Comparison of ENCODE assay signal across 8 cellular contexts in the genomic region with DNA sequence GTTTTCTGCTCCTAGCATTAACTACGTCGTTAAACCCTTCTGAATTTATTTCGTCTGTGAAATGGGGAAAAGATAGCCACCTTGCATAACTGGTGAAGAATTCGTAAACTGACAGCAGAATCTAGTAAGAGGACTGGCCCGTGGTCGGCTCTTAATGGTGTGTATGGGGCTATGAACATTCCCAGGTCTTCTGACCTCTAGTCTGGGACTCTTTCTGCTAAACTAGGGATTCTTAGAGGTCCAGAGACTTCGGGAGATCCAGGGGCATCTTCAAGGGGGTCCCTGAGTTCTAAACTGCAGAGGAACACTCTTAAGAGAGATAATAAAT.
A peak's percentile ranks its signal among the peaks of the same experiment; 100 is the strongest.
DNase-seq lines count a peak whose midpoint lies in the region; ATAC-seq and TF ChIP-seq lines count a peak whose summit lies in the region.

No MANE protein-coding gene starts in this region.

- no peak for DNase-seq in GM12865 (ENCODE audit: low read depth)
- DNase-seq in fibroblast of villous mesenchyme (ENCODE audit: low read depth): no peak
- DNase-seq in progenitor cell of endocrine pancreas (ENCODE audit: low spot score, unreplicated experiment): no peak
- DNase-seq in dedifferentiated amniotic fluid mesenchymal stem cell (ENCODE audit: extremely low spot score): no peak
- no peak for DNase-seq in NOMO-1 (lab: John Stamatoyannopoulos, UW; ENCODE audit: unreplicated experiment in 2 of 2)
- no peak for DNase-seq in NCI-H187 treated with DMSO at 0.1 percent for 48 hours (lab: John Stamatoyannopoulos, UW)
- no peak for DNase-seq in GM19238 (ENCODE audit: insufficient read length, low spot score)

- no peaks in the 10 kb centered on the region for H3K36me3 Mint-ChIP-seq in progenitor cell of endocrine pancreas (ENCODE audit: insufficient read depth)

- H3K4me3 Mint-ChIP-seq in progenitor cell of endocrine pancreas (ENCODE audit: low read depth): peak overlapping the region; percentile 82

- peak overlapping the region; percentile 71 for H3K4me3 ChIP-seq in GM12865 (ENCODE audit: low read depth, low read length)
- H3K4me3 ChIP-seq in fibroblast of villous mesenchyme (ENCODE audit: low read depth, low read length): peak overlapping the region; percentile 56

- H3K27me3 Mint-ChIP-seq in progenitor cell of endocrine pancreas: peaks cover 3% of the 10 kb centered on the region

- ATAC-seq in SK-N-SH treated with all-trans-retinoic acid at 6 μM for 48 hours: peak; percentile 11

- TF ChIP-seq CTCF in GM12865 (IDR thresholded peaks at IDR 0.05; ENCODE audit: insufficient read depth, low read depth, low read length, missing control alignments) (no peak), fibroblast of villous mesenchyme (IDR thresholded peaks at IDR 0.05; ENCODE audit: insufficient read depth, low read depth, low read length) (no peak), progenitor cell of endocrine pancreas (IDR thresholded peaks at IDR 0.05; ENCODE audit: unreplicated experiment) (no peak)

- H3K27ac Mint-ChIP-seq in progenitor cell of endocrine pancreas: peak overlapping the region; percentile 96

- H3K9me3 Mint-ChIP-seq in progenitor cell of endocrine pancreas (ENCODE audit: low read depth): no peaks in the 10 kb centered on the region

- peaks cover 16% of the 10 kb centered on the region for H3K4me1 Mint-ChIP-seq in progenitor cell of endocrine pancreas (ENCODE audit: low read depth)

TF ChIP-seq in SK-N-SH treated with all-trans-retinoic acid at 6 μM for 48 hours, 23 proteins besides CTCF, POLR2A, EP300 and RAD21:
- TF ChIP-seq ZC3H10 (CRISPR knock-in tag; IDR thresholded peaks at IDR 0.05) (no peak), BACH2 (CRISPR knock-in tag; IDR thresholded peaks at IDR 0.05; ENCODE audit: borderline replicate concordance) (no peak), ZNF8 (CRISPR knock-in tag; IDR thresholded peaks at IDR 0.05) (no peak), ARNTL (CRISPR knock-in tag; IDR thresholded peaks at IDR 0.05; ENCODE audit: borderline replicate concordance, low read depth) (no peak), GLIS3 (CRISPR knock-in tag; IDR thresholded peaks at IDR 0.05) (no peak), RARB (CRISPR knock-in tag; IDR thresholded peaks at IDR 0.05) (no peak), ZNF565 (CRISPR knock-in tag; conservative IDR thresholded peaks at IDR 0.05; ENCODE audit: low read depth) (no peak), ESRRG (CRISPR knock-in tag; IDR thresholded peaks at IDR 0.05) (no peak), ZFP3 (CRISPR knock-in tag; IDR thresholded peaks at IDR 0.05) (no peak), SNAI2 (CRISPR knock-in tag; IDR thresholded peaks at IDR 0.05) (no peak), TCF4 (CRISPR knock-in tag; IDR thresholded peaks at IDR 0.05; ENCODE audit: borderline replicate concordance) (no peak), PPARA (CRISPR knock-in tag; IDR thresholded peaks at IDR 0.05; ENCODE audit: borderline replicate concordance) (no peak), OSR1 (CRISPR knock-in tag; IDR thresholded peaks at IDR 0.05) (no peak), ZFP30 (CRISPR knock-in tag; IDR thresholded peaks at IDR 0.05) (no peak), TOX (CRISPR knock-in tag; IDR thresholded peaks at IDR 0.05; ENCODE audit: borderline replicate concordance) (no peak), ISL1 (CRISPR knock-in tag; IDR thresholded peaks at IDR 0.05) (no peak)
- TF ChIP-seq, protein P1, sequence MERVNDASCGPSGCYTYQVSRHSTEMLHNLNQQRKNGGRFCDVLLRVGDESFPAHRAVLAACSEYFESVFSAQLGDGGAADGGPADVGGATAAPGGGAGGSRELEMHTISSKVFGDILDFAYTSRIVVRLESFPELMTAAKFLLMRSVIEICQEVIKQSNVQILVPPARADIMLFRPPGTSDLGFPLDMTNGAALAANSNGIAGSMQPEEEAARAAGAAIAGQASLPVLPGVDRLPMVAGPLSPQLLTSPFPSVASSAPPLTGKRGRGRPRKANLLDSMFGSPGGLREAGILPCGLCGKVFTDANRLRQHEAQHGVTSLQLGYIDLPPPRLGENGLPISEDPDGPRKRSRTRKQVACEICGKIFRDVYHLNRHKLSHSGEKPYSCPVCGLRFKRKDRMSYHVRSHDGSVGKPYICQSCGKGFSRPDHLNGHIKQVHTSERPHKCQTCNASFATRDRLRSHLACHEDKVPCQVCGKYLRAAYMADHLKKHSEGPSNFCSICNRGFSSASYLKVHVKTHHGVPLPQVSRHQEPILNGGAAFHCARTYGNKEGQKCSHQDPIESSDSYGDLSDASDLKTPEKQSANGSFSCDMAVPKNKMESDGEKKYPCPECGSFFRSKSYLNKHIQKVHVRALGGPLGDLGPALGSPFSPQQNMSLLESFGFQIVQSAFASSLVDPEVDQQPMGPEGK (CRISPR knock-in tag; IDR thresholded peaks at IDR 0.05; ENCODE audit: borderline replicate concordance): no peak
- TF ChIP-seq, protein P2, sequence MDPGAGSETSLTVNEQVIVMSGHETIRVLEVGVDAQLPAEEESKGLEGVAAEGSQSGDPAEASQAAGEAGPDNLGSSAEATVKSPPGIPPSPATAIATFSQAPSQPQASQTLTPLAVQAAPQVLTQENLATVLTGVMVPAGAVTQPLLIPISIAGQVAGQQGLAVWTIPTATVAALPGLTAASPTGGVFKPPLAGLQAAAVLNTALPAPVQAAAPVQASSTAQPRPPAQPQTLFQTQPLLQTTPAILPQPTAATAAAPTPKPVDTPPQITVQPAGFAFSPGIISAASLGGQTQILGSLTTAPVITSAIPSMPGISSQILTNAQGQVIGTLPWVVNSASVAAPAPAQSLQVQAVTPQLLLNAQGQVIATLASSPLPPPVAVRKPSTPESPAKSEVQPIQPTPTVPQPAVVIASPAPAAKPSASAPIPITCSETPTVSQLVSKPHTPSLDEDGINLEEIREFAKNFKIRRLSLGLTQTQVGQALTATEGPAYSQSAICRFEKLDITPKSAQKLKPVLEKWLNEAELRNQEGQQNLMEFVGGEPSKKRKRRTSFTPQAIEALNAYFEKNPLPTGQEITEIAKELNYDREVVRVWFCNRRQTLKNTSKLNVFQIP (CRISPR knock-in tag; IDR thresholded peaks at IDR 0.05; ENCODE audit: borderline replicate concordance, low read depth): no peak
- TF ChIP-seq, protein P3, sequence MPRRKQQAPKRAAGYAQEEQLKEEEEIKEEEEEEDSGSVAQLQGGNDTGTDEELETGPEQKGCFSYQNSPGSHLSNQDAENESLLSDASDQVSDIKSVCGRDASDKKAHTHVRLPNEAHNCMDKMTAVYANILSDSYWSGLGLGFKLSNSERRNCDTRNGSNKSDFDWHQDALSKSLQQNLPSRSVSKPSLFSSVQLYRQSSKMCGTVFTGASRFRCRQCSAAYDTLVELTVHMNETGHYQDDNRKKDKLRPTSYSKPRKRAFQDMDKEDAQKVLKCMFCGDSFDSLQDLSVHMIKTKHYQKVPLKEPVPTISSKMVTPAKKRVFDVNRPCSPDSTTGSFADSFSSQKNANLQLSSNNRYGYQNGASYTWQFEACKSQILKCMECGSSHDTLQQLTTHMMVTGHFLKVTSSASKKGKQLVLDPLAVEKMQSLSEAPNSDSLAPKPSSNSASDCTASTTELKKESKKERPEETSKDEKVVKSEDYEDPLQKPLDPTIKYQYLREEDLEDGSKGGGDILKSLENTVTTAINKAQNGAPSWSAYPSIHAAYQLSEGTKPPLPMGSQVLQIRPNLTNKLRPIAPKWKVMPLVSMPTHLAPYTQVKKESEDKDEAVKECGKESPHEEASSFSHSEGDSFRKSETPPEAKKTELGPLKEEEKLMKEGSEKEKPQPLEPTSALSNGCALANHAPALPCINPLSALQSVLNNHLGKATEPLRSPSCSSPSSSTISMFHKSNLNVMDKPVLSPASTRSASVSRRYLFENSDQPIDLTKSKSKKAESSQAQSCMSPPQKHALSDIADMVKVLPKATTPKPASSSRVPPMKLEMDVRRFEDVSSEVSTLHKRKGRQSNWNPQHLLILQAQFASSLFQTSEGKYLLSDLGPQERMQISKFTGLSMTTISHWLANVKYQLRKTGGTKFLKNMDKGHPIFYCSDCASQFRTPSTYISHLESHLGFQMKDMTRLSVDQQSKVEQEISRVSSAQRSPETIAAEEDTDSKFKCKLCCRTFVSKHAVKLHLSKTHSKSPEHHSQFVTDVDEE (CRISPR knock-in tag; IDR thresholded peaks at IDR 0.05): no peak
- TF ChIP-seq, protein P4, sequence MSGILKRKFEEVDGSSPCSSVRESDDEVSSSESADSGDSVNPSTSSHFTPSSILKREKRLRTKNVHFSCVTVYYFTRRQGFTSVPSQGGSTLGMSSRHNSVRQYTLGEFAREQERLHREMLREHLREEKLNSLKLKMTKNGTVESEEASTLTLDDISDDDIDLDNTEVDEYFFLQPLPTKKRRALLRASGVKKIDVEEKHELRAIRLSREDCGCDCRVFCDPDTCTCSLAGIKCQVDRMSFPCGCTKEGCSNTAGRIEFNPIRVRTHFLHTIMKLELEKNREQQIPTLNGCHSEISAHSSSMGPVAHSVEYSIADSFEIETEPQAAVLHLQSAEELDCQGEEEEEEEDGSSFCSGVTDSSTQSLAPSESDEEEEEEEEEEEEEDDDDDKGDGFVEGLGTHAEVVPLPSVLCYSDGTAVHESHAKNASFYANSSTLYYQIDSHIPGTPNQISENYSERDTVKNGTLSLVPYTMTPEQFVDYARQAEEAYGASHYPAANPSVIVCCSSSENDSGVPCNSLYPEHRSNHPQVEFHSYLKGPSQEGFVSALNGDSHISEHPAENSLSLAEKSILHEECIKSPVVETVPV (CRISPR knock-in tag; IDR thresholded peaks at IDR 0.05): no peak
